22 cellular contexts compared by ENCODE assay signal in genomic region chr6:111984081-111984480, GRCh38.
DNase-seq lines count a peak whose midpoint lies in the region; ATAC-seq and TF ChIP-seq lines count a peak whose summit lies in the region.
"Had no signal": no experiment of that assay in that cellular context is flagged by ENCODE, and none has a peak within 500 bp of the region (broad histone marks: within the 10 kb centered on the region; RNA-seq: fewer than 3 reads in every experiment).

No MANE protein-coding gene starts in this region.

- DNase-seq in activated CD4-positive, alpha-beta T cell treated with anti-CD3 and anti-CD28 coated beads for 36 hours: no peak
- DNase-seq in activated CD4-positive, alpha-beta T cell treated with anti-CD3 and anti-CD28 coated beads, Interleukin-2, amount 10 ng/mL, durations not matched to agents 7 days and 5 days: no peak
- DNase-seq in T-cell (no peak), hepatocyte (ENCODE audit: low spot score) (no peak), occipital lobe (lab: John Stamatoyannopoulos, UW) (no peak), right lobe of liver (no peak), DMS 273 treated with DMSO at 0.1 percent for 48 hours (lab: John Stamatoyannopoulos, UW) (no peak)
- peak; percentile 58 for DNase-seq in stimulated activated CD4-positive, alpha-beta T cell treated with anti-CD3 and anti-CD28 coated beads, Interleukin-4, amount 100 ng/mL, for 1 hour
- DNase-seq: 8988T; BE2C; DMS153; foreskin melanocyte; GOT3; left cardiac atrium; NCI-H1092 treated with DMSO at 0.1 percent for 48 hours; NCI-H748 treated with DMSO at 0.1 percent for 48 hours; stimulated activated naive B cell treated with anti-CD40 and anti-IgM and Interleukin-4, amounts not matched to agents 10 μg/mL and 1 μg/mL and 100 μg/mL, for 72 hours; T1000 had no signal

- peaks cover 16% of the 10 kb centered on the region for H3K36me3 Mint-ChIP-seq in activated CD4-positive, alpha-beta T cell treated with anti-CD3 and anti-CD28 coated beads for 36 hours (ENCODE audit: low read depth)
- H3K36me3 Mint-ChIP-seq in activated CD4-positive, alpha-beta T cell treated with anti-CD3 and anti-CD28 coated beads, Interleukin-2, amount 10 ng/mL, durations not matched to agents 7 days and 5 days (ENCODE audit: low read depth): peaks cover 14% of the 10 kb centered on the region
- no peaks in the 10 kb centered on the region for H3K36me3 Mint-ChIP-seq in T-cell
- H3K36me3 Mint-ChIP-seq: stimulated activated naive B cell treated with anti-CD40 and anti-IgM and Interleukin-4, amounts not matched to agents 10 μg/mL and 1 μg/mL and 100 μg/mL, for 72 hours had no signal

- no peaks in the 10 kb centered on the region for H3K9me3 ChIP-seq in hepatocyte (ENCODE audit: low read depth)
- H3K9me3 ChIP-seq in right lobe of liver: no peaks in the 10 kb centered on the region
- H3K9me3 ChIP-seq: BE2C had no signal

- H3K4me1 Mint-ChIP-seq in activated CD4-positive, alpha-beta T cell treated with anti-CD3 and anti-CD28 coated beads for 36 hours: peaks cover 83% of the 10 kb centered on the region
- peaks cover 63% of the 10 kb centered on the region for H3K4me1 Mint-ChIP-seq in activated CD4-positive, alpha-beta T cell treated with anti-CD3 and anti-CD28 coated beads, Interleukin-2, amount 10 ng/mL, durations not matched to agents 7 days and 5 days
- peaks cover 90 to 95% (median 91%) of the 10 kb centered on the region in 3 donors for H3K4me1 Mint-ChIP-seq in T-cell

- no peak for TF ChIP-seq POLR2A in right lobe of liver (IDR thresholded peaks at IDR 0.05)

- no peaks in the 10 kb centered on the region for H3K36me3 ChIP-seq in hepatocyte (replicated peaks; ENCODE audit: insufficient read depth, low read depth)
- H3K36me3 ChIP-seq in right lobe of liver: no peaks in the 10 kb centered on the region
- H3K36me3 ChIP-seq: BE2C had no signal

- TF ChIP-seq CTCF in hepatocyte (IDR thresholded peaks at IDR 0.05; ENCODE audit: poor library complexity) (no peak), right lobe of liver (IDR thresholded peaks at IDR 0.05) (no peak)

- 92% methylated on average over 3 of the region's 4 CpGs for WGBS in hepatocyte (ENCODE audit: low lambda C conversion rate, missing lambda C conversion rate)
- no CpG with 5 or more reads among the region's 4 CpGs for WGBS in right lobe of liver (ENCODE audit: insufficient coverage, low coverage, low lambda C conversion rate, missing lambda C conversion rate)

- CTCF ChIA-PET in activated CD4-positive, alpha-beta T cell treated with anti-CD3 and anti-CD28 coated beads for 36 hours (lab: Charles Lee): interaction anchor here (0.7 to 2.0 kb wide), 4 partner anchors 10 to 110 kb away, joined by 3 to 17 read pairs (median 6); partner anchors contain the start of gene FYN
- CTCF ChIA-PET in activated CD4-positive, alpha-beta T cell treated with anti-CD3 and anti-CD28 coated beads, Interleukin-2, amount 10 ng/mL, durations not matched to agents 7 days and 5 days (lab: Charles Lee): interaction anchor here (0.6 to 1.9 kb wide), 6 partner anchors 9 to 35 kb away, joined by 3 to 6 read pairs (median 4); no protein-coding TSS in a partner anchor
- CTCF ChIA-PET in T-cell (lab: Charles Lee): interaction anchor here in 1 of 2 donors (1.0 kb wide), 1 partner anchor 10 kb away, joined by 4 read pairs; no protein-coding TSS in a partner anchor

- H3K27me3 ChIP-seq in hepatocyte: no peaks in the 10 kb centered on the region
- H3K27me3 ChIP-seq in right lobe of liver: no peaks in the 10 kb centered on the region
- H3K27me3 ChIP-seq: BE2C had no signal

- intact Hi-C loops in activated CD4-positive, alpha-beta T cell treated with anti-CD3 and anti-CD28 coated beads for 36 hours (cut with DNase I, micrococcal nuclease): no loop called here
- intact Hi-C loops in right lobe of liver (cut with DNase I): no loop called here

- no peaks in the 10 kb centered on the region for H3K9me2 ChIP-seq in hepatocyte (replicated peaks; ENCODE audit: insufficient read depth)

- H3K27ac ChIP-seq in hepatocyte (peak overlapping the region; percentile 85), right lobe of liver (no peak overlapping the region)
- H3K27ac ChIP-seq: coronary artery, HL-60, parathyroid adenoma had no signal

- H3K27me3 Mint-ChIP-seq in activated CD4-positive, alpha-beta T cell treated with anti-CD3 and anti-CD28 coated beads for 36 hours: no peaks in the 10 kb centered on the region
- no peaks in the 10 kb centered on the region for H3K27me3 Mint-ChIP-seq in activated CD4-positive, alpha-beta T cell treated with anti-CD3 and anti-CD28 coated beads, Interleukin-2, amount 10 ng/mL, durations not matched to agents 7 days and 5 days
- H3K27me3 Mint-ChIP-seq in T-cell: no peaks in the 10 kb centered on the region

- peaks cover 12% of the 10 kb centered on the region for H3K9me3 Mint-ChIP-seq in activated CD4-positive, alpha-beta T cell treated with anti-CD3 and anti-CD28 coated beads for 36 hours (ENCODE audit: low read depth)
- H3K9me3 Mint-ChIP-seq in activated CD4-positive, alpha-beta T cell treated with anti-CD3 and anti-CD28 coated beads, Interleukin-2, amount 10 ng/mL, durations not matched to agents 7 days and 5 days: peaks cover 11% of the 10 kb centered on the region
- no peaks in the 10 kb centered on the region for H3K9me3 Mint-ChIP-seq in T-cell
- H3K9me3 Mint-ChIP-seq: activated T-helper 2 cell treated with anti-CD3 and anti-CD28 coated beads, Interferon-gamma antibody, Interleukin-2, Interleukin-4, amounts not matched to agents 10 μg/mL and 5 μg/mL and 100 μg/mL, durations not matched to agents 14 hours and 24 hours and 36 hours; stimulated activated naive B cell treated with anti-CD40 and anti-IgM and Interleukin-4, amounts not matched to agents 10 μg/mL and 1 μg/mL and 100 μg/mL, for 72 hours had no signal

- H3K4me3 ChIP-seq in hepatocyte (no peak overlapping the region), right lobe of liver (no peak overlapping the region)
- H3K4me3 ChIP-seq: coronary artery had no signal

- H3K4me1 ChIP-seq in hepatocyte (ENCODE audit: insufficient read depth) (peaks cover 8% of the 10 kb centered on the region), right lobe of liver (no peaks in the 10 kb centered on the region)
- H3K4me1 ChIP-seq: BE2C had no signal

- H3K79me2 ChIP-seq in hepatocyte: no peaks in the 10 kb centered on the region
- H3K79me2 ChIP-seq: parathyroid adenoma had no signal

- no peak overlapping the region for H3K4me2 ChIP-seq in hepatocyte

- no peak for ATAC-seq in activated CD4-positive, alpha-beta T cell treated with anti-CD3 and anti-CD28 coated beads for 36 hours
- no peak for ATAC-seq in T-cell (replicated peaks in 1 of 4)
- ATAC-seq in right lobe of liver: no peak
- ATAC-seq: left cardiac atrium; stimulated activated naive B cell treated with anti-CD40 and anti-IgM and Interleukin-4, amounts not matched to agents 10 μg/mL and 1 μg/mL and 100 μg/mL, for 72 hours had no signal

- no peak overlapping the region for H2AFZ ChIP-seq in hepatocyte

- H3K4me3 Mint-ChIP-seq in activated CD4-positive, alpha-beta T cell treated with anti-CD3 and anti-CD28 coated beads for 36 hours: no peak overlapping the region
- no peak overlapping the region for H3K4me3 Mint-ChIP-seq in activated CD4-positive, alpha-beta T cell treated with anti-CD3 and anti-CD28 coated beads, Interleukin-2, amount 10 ng/mL, durations not matched to agents 7 days and 5 days
- peak overlapping the region in 1 of 3 donors; percentile 51 for H3K4me3 Mint-ChIP-seq in T-cell
- H3K4me3 Mint-ChIP-seq: stimulated activated naive B cell treated with anti-CD40 and anti-IgM and Interleukin-4, amounts not matched to agents 10 μg/mL and 1 μg/mL and 100 μg/mL, for 72 hours had no signal

- H4K20me1 ChIP-seq in hepatocyte (ENCODE audit: insufficient read depth, poor library complexity, severe bottlenecking): no peaks in the 10 kb centered on the region

- peak overlapping the region; percentile 92 for H3K27ac Mint-ChIP-seq in activated CD4-positive, alpha-beta T cell treated with anti-CD3 and anti-CD28 coated beads for 36 hours
- H3K27ac Mint-ChIP-seq in activated CD4-positive, alpha-beta T cell treated with anti-CD3 and anti-CD28 coated beads, Interleukin-2, amount 10 ng/mL, durations not matched to agents 7 days and 5 days: no peak overlapping the region
- peak overlapping the region; percentile 81 to 89 for H3K27ac Mint-ChIP-seq in T-cell
- H3K27ac Mint-ChIP-seq: stimulated activated naive B cell treated with anti-CD40 and anti-IgM and Interleukin-4, amounts not matched to agents 10 μg/mL and 1 μg/mL and 100 μg/mL, for 72 hours had no signal

- POLR2A ChIA-PET in activated CD4-positive, alpha-beta T cell treated with anti-CD3 and anti-CD28 coated beads for 36 hours (lab: Charles Lee): interaction anchor here (0.6 to 1.1 kb wide), 3 partner anchors 10 to 758 kb away, joined by 3 read pairs; no protein-coding TSS in a partner anchor
- POLR2A ChIA-PET in activated CD4-positive, alpha-beta T cell treated with anti-CD3 and anti-CD28 coated beads, Interleukin-2, amount 10 ng/mL, durations not matched to agents 7 days and 5 days (lab: Charles Lee): no interaction called here
- POLR2A ChIA-PET in T-cell (lab: Charles Lee): interaction anchor here in 1 of 2 donors (1.0 kb wide), 1 partner anchor 15 kb away, joined by 4 read pairs; no protein-coding TSS in a partner anchor
